Comparison of ENCODE assay signal across 8 cellular contexts in genomic region chr17:8120520-8121443, GRCh38. TPM values are rescaled to one million over a fixed set of nuclear protein-coding genes. Genes with fewer than 3 reads are reported as not detected.
DNase-seq lines count a peak whose midpoint lies in the region; ATAC-seq and TF ChIP-seq lines count a peak whose summit lies in the region.

No MANE protein-coding gene starts in this region.

- peak overlapping the region; percentile 82 for H3K4me2 ChIP-seq in parathyroid adenoma (ENCODE audit: low read length)

- TF ChIP-seq CTCF in RWPE2 (IDR thresholded peaks at IDR 0.05; ENCODE audit: poor library complexity, severe bottlenecking) = peak; percentile 13
- TF ChIP-seq CTCF in parathyroid adenoma (IDR thresholded peaks at IDR 0.05) = no peak
- peak in 1 of 3 experiments; percentile 19 for TF ChIP-seq CTCF in vagina (IDR thresholded peaks at IDR 0.05)

- H3K4me1 ChIP-seq in HUES48 (ENCODE audit: control insufficient read depth, insufficient read depth, low read length) (peaks cover 21% of the 10 kb centered on the region), RWPE2 (ENCODE audit: insufficient read depth, poor library complexity, severe bottlenecking) (peaks cover 5% of the 10 kb centered on the region), parathyroid adenoma (peaks cover 35% of the 10 kb centered on the region), vagina (peaks cover 73% of the 10 kb centered on the region)

- H3K9ac ChIP-seq in HUES48 (ENCODE audit: low read depth, low read length) (peak overlapping the region; percentile 36; the same call in 1 of the 2 replicates), parathyroid adenoma (no peak overlapping the region)

- H3K27me3 ChIP-seq in HUES48 (ENCODE audit: control insufficient read depth, insufficient read depth, low read length) (peaks cover 62% of the 10 kb centered on the region), RWPE2 (ENCODE audit: insufficient read depth, poor library complexity, severe bottlenecking) (no peaks in the 10 kb centered on the region), parathyroid adenoma (ENCODE audit: control insufficient read depth, insufficient read depth, low read length) (peaks cover 2% of the 10 kb centered on the region), vagina (no peaks in the 10 kb centered on the region)

- intact Hi-C loops in vagina (cut with DNase I) = loop anchor here (2.0 to 5.0 kb wide), 2 partner anchors 66 to 102 kb away; no protein-coding TSS in a partner anchor

- no peaks in the 10 kb centered on the region for H3K79me2 ChIP-seq in parathyroid adenoma

- peak; percentile 25 for ATAC-seq in RWPE2 (ENCODE audit: low read depth)

- no peak for TF ChIP-seq POLR2A in vagina (IDR thresholded peaks at IDR 0.05)

- H3K4me3 ChIP-seq in HUES48 (ENCODE audit: low read depth, low read length) (peak overlapping the region; percentile 88), RWPE2 (ENCODE audit: severe bottlenecking) (peak overlapping the region; percentile 46), parathyroid adenoma (ENCODE audit: low read depth, low read length) (peak overlapping the region; percentile 58), vagina (peak overlapping the region; percentile 50 to 76)

- H3K9me3 ChIP-seq in HUES48 (ENCODE audit: control insufficient read depth, insufficient read depth, low read length) (no peaks in the 10 kb centered on the region), RWPE2 (ENCODE audit: severe bottlenecking) (no peaks in the 10 kb centered on the region), parathyroid adenoma (ENCODE audit: control insufficient read depth, low read length) (no peaks in the 10 kb centered on the region), vagina (no peaks in the 10 kb centered on the region)

- H3K27ac ChIP-seq in HUES48 (ENCODE audit: low read depth, low read length) (peak overlapping the region; percentile 7), RWPE2 (ENCODE audit: poor library complexity, severe bottlenecking) (peak overlapping the region; percentile 57), parathyroid adenoma (peak overlapping the region; percentile 78), vagina (peak overlapping the region; percentile 98)

- DNase-seq in D341Med (ENCODE audit: low spot score) = peak; percentile 55
- DNase-seq in RWPE2 (ENCODE audit: low spot score) = peak; percentile 94
- peak; percentile 79 for DNase-seq in activated naive CD4-positive, alpha-beta T cell treated with Interleukin-2 at 50 U/mL for 16 hours
- peak; percentile 85 for DNase-seq in glomerular visceral epithelial cell (ENCODE audit: extremely low spot score)
- peak in 1 of 2 donors; percentile 92 for DNase-seq in vagina (ENCODE audit: extremely low spot score in 2 of 2)
- DNase-seq in NCI-H187 treated with DMSO at 0.1 percent for 48 hours (lab: John Stamatoyannopoulos, UW) = no peak

- H3K36me3 ChIP-seq in HUES48 (ENCODE audit: control insufficient read depth, insufficient read depth, low read length) (no peaks in the 10 kb centered on the region), RWPE2 (ENCODE audit: low read depth) (no peaks in the 10 kb centered on the region), parathyroid adenoma (ENCODE audit: control insufficient read depth, insufficient read depth, low read length) (no peaks in the 10 kb centered on the region), vagina (no peaks in the 10 kb centered on the region)

- H2AFZ ChIP-seq in parathyroid adenoma = peak overlapping the region; percentile 87

RNA-seq across cellular contexts. Expression of gene ALOXE3, which starts 2.5 kb away (rescaled TPM):
- 1.5 TPM for total RNA-seq in vagina

RNA-seq across cellular contexts. Expression of gene HES7, which starts 3.1 kb away (rescaled TPM):
- total RNA-seq in vagina = not detected

RNA-seq across cellular contexts. Expression of gene PER1, which starts 31.4 kb away (rescaled TPM):
- total RNA-seq in vagina = 215 TPM

RNA-seq across cellular contexts. Expression of gene ALOX12B, which starts 33.3 kb away (rescaled TPM):
- total RNA-seq in vagina = 15.0 TPM

RNA-seq across cellular contexts. Expression of gene VAMP2, which starts 42.0 kb away (rescaled TPM):
- 35.6 TPM for total RNA-seq in vagina

Comparison
In these comparisons a context has a peak if more than half of its experiments do, and no peak if none do; other contexts are left out.
1. H3K27ac ChIP-seq: peak in every context shown above with its lines; median percentile 98 in vagina; 78 in parathyroid adenoma; 57 in RWPE2; 7 in HUES48.